10 cellular contexts compared by ENCODE assay signal in genomic region chr17:77443743-77444260, GRCh38.
DNase-seq lines count a peak whose midpoint lies in the region; ATAC-seq and TF ChIP-seq lines count a peak whose summit lies in the region.
"Had no signal": no experiment of that assay in that cellular context is flagged by ENCODE, and none has a peak within 500 bp of the region (broad histone marks: within the 10 kb centered on the region; RNA-seq: fewer than 3 reads in every experiment).

No MANE protein-coding gene starts in this region.

- no peaks in the 10 kb centered on the region for H3K27me3 Mint-ChIP-seq in CD4-positive, alpha-beta T cell
- H3K27me3 Mint-ChIP-seq in dendritic cell treated with granulocyte-macrophage colony-stimulating factor and Interleukin-4, amounts not matched to agents 40 ng/mL and 50 ng/mL, for 4 days, result no peaks in the 10 kb centered on the region
- no peaks in the 10 kb centered on the region for H3K27me3 Mint-ChIP-seq in osteocyte (ENCODE audit: unreplicated experiment)

- no peak for ATAC-seq in CD4-positive, alpha-beta T cell (ENCODE audit: poor library complexity)
- ATAC-seq in HG03354 (IDR thresholded peaks at IDR 0.05; ENCODE audit: poor library complexity, severe bottlenecking, unreplicated experiment), result no peak

- peak overlapping the region; percentile 89 for H3K4me3 Mint-ChIP-seq in CD4-positive, alpha-beta T cell
- peak overlapping the region; percentile 32 for H3K4me3 Mint-ChIP-seq in dendritic cell treated with granulocyte-macrophage colony-stimulating factor and Interleukin-4, amounts not matched to agents 40 ng/mL and 50 ng/mL, for 4 days
- H3K4me3 Mint-ChIP-seq in osteocyte (ENCODE audit: unreplicated experiment), result no peak overlapping the region

- peaks cover 98% of the 10 kb centered on the region for H3K4me1 Mint-ChIP-seq in CD4-positive, alpha-beta T cell (ENCODE audit: low read depth)
- H3K4me1 Mint-ChIP-seq in dendritic cell treated with granulocyte-macrophage colony-stimulating factor and Interleukin-4, amounts not matched to agents 40 ng/mL and 50 ng/mL, for 4 days (ENCODE audit: low read depth), result peaks cover 97% of the 10 kb centered on the region
- peaks cover 93% of the 10 kb centered on the region for H3K4me1 Mint-ChIP-seq in osteocyte (ENCODE audit: unreplicated experiment)

- no peaks in the 10 kb centered on the region for H3K36me3 ChIP-seq in KOPT-K1 (ENCODE audit: insufficient read depth, low read length)

- H3K9me3 ChIP-seq in CD4-positive, alpha-beta T cell (ENCODE audit: control insufficient read depth, low read length), result no peaks in the 10 kb centered on the region
- no peaks in the 10 kb centered on the region for H3K9me3 ChIP-seq in KOPT-K1 (ENCODE audit: insufficient read depth, low read length, poor library complexity, severe bottlenecking)

- peaks cover 20% of the 10 kb centered on the region for H3K36me3 Mint-ChIP-seq in CD4-positive, alpha-beta T cell (ENCODE audit: low read depth)
- H3K36me3 Mint-ChIP-seq in dendritic cell treated with granulocyte-macrophage colony-stimulating factor and Interleukin-4, amounts not matched to agents 40 ng/mL and 50 ng/mL, for 4 days (ENCODE audit: low read depth), result peaks cover 44% of the 10 kb centered on the region
- no peaks in the 10 kb centered on the region for H3K36me3 Mint-ChIP-seq in osteocyte (ENCODE audit: unreplicated experiment)

- TF ChIP-seq CTCF in CD4-positive, alpha-beta T cell (IDR thresholded peaks at IDR 0.05), result no peak
- TF ChIP-seq CTCF in osteocyte (IDR thresholded peaks at IDR 0.05), result no peak

- POLR2A ChIA-PET in CD4-positive, alpha-beta T cell (lab: Charles Lee), result interaction anchor here (0.7 to 29.0 kb wide), 15 partner anchors 7 to 686 kb away, joined by 3 to 681 read pairs (median 21); partner anchors contain the start of genes TMC8 and TNRC6C

- no peaks in the 10 kb centered on the region for H3K9me3 Mint-ChIP-seq in CD4-positive, alpha-beta T cell
- no peaks in the 10 kb centered on the region for H3K9me3 Mint-ChIP-seq in dendritic cell treated with granulocyte-macrophage colony-stimulating factor and Interleukin-4, amounts not matched to agents 40 ng/mL and 50 ng/mL, for 4 days
- no peaks in the 10 kb centered on the region for H3K9me3 Mint-ChIP-seq in osteocyte (ENCODE audit: unreplicated experiment)

- H3K27ac ChIP-seq in CD4-positive, alpha-beta T cell (ENCODE audit: low read depth, low read length), result peak overlapping the region; percentile 98
- H3K27ac ChIP-seq in KOPT-K1 (ENCODE audit: low read depth, low read length, poor library complexity, severe bottlenecking), result peak overlapping the region; percentile 98

- peak overlapping the region; percentile 93 for H3K27ac Mint-ChIP-seq in CD4-positive, alpha-beta T cell
- H3K27ac Mint-ChIP-seq in dendritic cell treated with granulocyte-macrophage colony-stimulating factor and Interleukin-4, amounts not matched to agents 40 ng/mL and 50 ng/mL, for 4 days, result peak overlapping the region; percentile 87
- peak overlapping the region; percentile 92 for H3K27ac Mint-ChIP-seq in osteocyte (ENCODE audit: unreplicated experiment)

- CTCF ChIA-PET in CD4-positive, alpha-beta T cell (lab: Charles Lee), result interaction anchor here (2.0 to 2.8 kb wide), 2 partner anchors 14 to 43 kb away, joined by 6 to 12 read pairs; no protein-coding TSS in a partner anchor

- no peaks in the 10 kb centered on the region for H3K27me3 ChIP-seq in CD4-positive, alpha-beta T cell (ENCODE audit: control insufficient read depth, insufficient read depth, low read length)

- DNase-seq in CD4-positive, alpha-beta T cell, result no peak
- no peak for DNase-seq in osteocyte (ENCODE audit: extremely low spot score, unreplicated experiment)
- no peak for DNase-seq in stimulated activated CD4-positive, alpha-beta T cell treated with anti-CD3 and anti-CD28 coated beads, Interleukin-4, amount 100 ng/mL, for 24 hours
- no peak for DNase-seq in SHP77 (lab: John Stamatoyannopoulos, UW)
- DNase-seq in hepatic stellate cell (ENCODE audit: low spot score), result no peak
- DNase-seq: head of caudate nucleus, NCI-H1930 had no signal

- intact Hi-C loops in CD4-positive, alpha-beta T cell (cut with DNase I, micrococcal nuclease), result loop anchor here in 1 of 2 experiments (2.0 to 10.0 kb wide), 2 partner anchors 39 to 691 kb away; partner anchors contain the start of gene TMC8
- intact Hi-C loops in dendritic cell treated with granulocyte-macrophage colony-stimulating factor and Interleukin-4, amounts not matched to agents 40 ng/mL and 50 ng/mL, for 4 days (cut with micrococcal nuclease), result no loop called here
